8 cellular contexts compared by ENCODE assay signal in the genomic region with DNA sequence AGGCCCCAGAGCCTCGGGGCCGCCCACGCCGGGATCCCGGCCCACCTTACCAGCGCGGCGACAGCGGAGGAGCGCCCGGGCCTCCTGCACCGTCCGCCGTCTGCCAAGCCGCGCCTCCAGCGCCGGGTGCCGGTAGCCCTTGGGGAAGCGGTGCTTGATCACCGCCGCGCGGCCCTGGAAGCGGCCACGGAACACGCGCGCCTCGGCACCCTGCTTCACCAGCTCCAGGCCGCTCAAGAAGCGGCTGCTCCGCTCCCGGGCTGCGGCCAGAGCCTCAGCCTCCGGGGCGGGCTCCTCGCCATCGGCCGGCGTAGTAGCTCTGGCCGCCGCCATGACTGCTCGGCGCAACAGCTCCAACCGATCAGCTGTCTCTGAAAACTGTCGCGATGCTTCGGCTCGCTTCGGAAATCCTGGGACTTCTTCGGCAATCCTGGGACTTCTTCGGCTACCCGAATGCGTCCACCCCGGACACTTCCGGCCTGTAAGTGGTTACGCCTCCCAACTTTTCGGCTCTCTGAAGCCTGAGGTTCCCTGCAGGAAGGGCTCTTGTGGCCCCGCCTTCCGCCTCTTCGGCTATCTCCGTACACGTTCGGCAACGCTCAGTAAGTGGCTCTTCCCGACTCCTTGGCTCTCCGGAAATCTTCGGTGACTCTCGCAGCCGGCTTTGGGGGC. TPM values are rescaled to one million over a fixed set of nuclear protein-coding genes. Genes with fewer than 3 reads are reported as not detected.
DNase-seq lines count a peak whose midpoint lies in the region; ATAC-seq, FAIRE-seq and TF ChIP-seq lines count a peak whose summit lies in the region.

Gene TP53RK (minus strand): TSS at position 363 of the 672 bp plus-strand sequence. CDS start 30 bp downstream, at position 333.

- H3K27ac ChIP-seq in AG04450 (ENCODE audit: low read depth, low read length) (peak within 1 kb of the TSS; percentile 84), WERI-Rb-1 (peak within 1 kb of the TSS; percentile 97), smooth muscle cell (ENCODE audit: low read depth) (peak within 1 kb of the TSS; percentile 94)

- peak within 1 kb of the TSS; percentile 54 for H2AFZ ChIP-seq in smooth muscle cell (ENCODE audit: low read depth)

- peaks cover 19% of the 10 kb centered on the region for H3K4me1 ChIP-seq in smooth muscle cell (ENCODE audit: low read depth)

- WGBS in smooth muscle cell (ENCODE audit: low lambda C conversion rate) = under 1% methylated on average over 54 of the region's 71 CpGs

- H4K20me1 ChIP-seq in smooth muscle cell (ENCODE audit: low read depth) = peaks cover 17% of the 10 kb centered on the region

- peaks cover 16% of the 10 kb centered on the region for H3F3A ChIP-seq in smooth muscle cell (ENCODE audit: low read depth)

- H3K36me3 ChIP-seq in WERI-Rb-1 = peaks cover 28% of the 10 kb centered on the region
- peaks cover 3% of the 10 kb centered on the region for H3K36me3 ChIP-seq in bronchial epithelial cell (ENCODE audit: control insufficient read depth, insufficient read depth, low read length)
- no peaks in the 10 kb centered on the region for H3K36me3 ChIP-seq in smooth muscle cell (ENCODE audit: low read depth)

- H3K4me3 ChIP-seq in AG04450 (ENCODE audit: low read depth, low read length) (peak within 1 kb of the TSS; percentile 82), WERI-Rb-1 (ENCODE audit: low read depth, low read length) (peak within 1 kb of the TSS; percentile 97), bronchial epithelial cell (ENCODE audit: low read depth, low read length) (peak within 1 kb of the TSS; percentile 78), smooth muscle cell (peak within 1 kb of the TSS; percentile 76)

- CTCF ChIA-PET in AG04450 (lab: Charles Lee) = interaction anchor here (0.6 to 1.5 kb wide), 4 partner anchors 10 to 813 kb away, joined by 3 to 5 read pairs (median 4); no protein-coding TSS in a partner anchor

- peak; percentile 25; the same call in 1 of the 2 replicates for TF ChIP-seq CTCF in AG04450 (IDR thresholded peaks at IDR 0.05; ENCODE audit: low read depth, low read length)
- 0 out of 2 replicates have a peak, but pooled peaks have one; percentile 4 for TF ChIP-seq CTCF in WERI-Rb-1 (IDR thresholded peaks at IDR 0.05; ENCODE audit: low read depth, low read length)
- TF ChIP-seq CTCF in bronchial epithelial cell (IDR thresholded peaks at IDR 0.05; ENCODE audit: insufficient read depth, low read length, severe bottlenecking) = peak; percentile 29
- no peak for TF ChIP-seq CTCF in smooth muscle cell (IDR thresholded peaks at IDR 0.05; ENCODE audit: borderline replicate concordance, insufficient read depth, poor library complexity, severe bottlenecking)

- ATAC-seq in GM18873 (IDR thresholded peaks at IDR 0.05; ENCODE audit: low FRiP score, unreplicated experiment) (peak; percentile 93), HG03139 (IDR thresholded peaks at IDR 0.05; ENCODE audit: unreplicated experiment) (peak; percentile 90)

- FAIRE-seq in bronchial epithelial cell (lab: Jason Lieb, UNC) = peak; percentile 94

- H3K27me3 ChIP-seq in AG04450 (ENCODE audit: control insufficient read depth, insufficient read depth, low read length) (no peaks in the 10 kb centered on the region), WERI-Rb-1 (ENCODE audit: insufficient read depth, low read depth, severe bottlenecking) (no peaks in the 10 kb centered on the region), bronchial epithelial cell (ENCODE audit: control insufficient read depth, insufficient read depth, low read length) (no peaks in the 10 kb centered on the region), smooth muscle cell (ENCODE audit: low read depth) (no peaks in the 10 kb centered on the region)

- H3K9me3 ChIP-seq in AG04450 (ENCODE audit: control insufficient read depth, insufficient read depth, low read length) (no peaks in the 10 kb centered on the region), WERI-Rb-1 (ENCODE audit: severe bottlenecking) (no peaks in the 10 kb centered on the region), smooth muscle cell (replicated peaks; ENCODE audit: low read depth) (no peaks in the 10 kb centered on the region)

- peak within 1 kb of the TSS; percentile 95 for H3K9ac ChIP-seq in smooth muscle cell (ENCODE audit: low read depth)

- H3K79me2 ChIP-seq in smooth muscle cell (ENCODE audit: low read depth) = peaks cover 42% of the 10 kb centered on the region

- H3K4me2 ChIP-seq in smooth muscle cell = peak within 1 kb of the TSS; percentile 93

- POLR2A ChIA-PET in AG04450 (lab: Yijun Ruan, JAX) = interaction anchor here (0.7 to 1.5 kb wide), 3 partner anchors 9 to 19 kb away, joined by 3 to 4 read pairs (median 4); no protein-coding TSS in a partner anchor

- DNase-seq in AG04450 (ENCODE audit: low read depth, low spot score) (peak; percentile 100), NCI-H2227 (lab: John Stamatoyannopoulos, UW; ENCODE audit: unreplicated experiment) (peak; percentile 100), WERI-Rb-1 (peak; percentile 99), bronchial epithelial cell (ENCODE audit: low read depth) (peak; percentile 100), iPS-NIHi11 (ENCODE audit: low spot score) (peak; percentile 99), smooth muscle cell (lab: John Stamatoyannopoulos, UW; ENCODE audit: unreplicated experiment) (peak; percentile 79)

RNA-seq across cellular contexts. Expression of gene TP53RK, which starts in this region (rescaled TPM):
- polyA plus RNA-seq in AG04450 (2011; rRNA removed) (13.3 and 14.3 TPM in 2 replicates), smooth muscle cell (28.2 and 30.9 TPM in 2 replicates)
- 9.0 and 10.2 TPM in 2 replicates for polyA minus RNA-seq in AG04450 (2011; rRNA and poly(A)+ RNA removed)
- total RNA-seq in bronchial epithelial cell (18.4 and 19.0 TPM in 2 replicates), smooth muscle cell (26.5 and 30.9 TPM in 2 replicates)

Comparison
In these comparisons a context has a peak if more than half of its experiments do, and no peak if none do; other contexts are left out.
1. Peak in every context shown above with its lines: DNase-seq, ATAC-seq, H3K4me3 ChIP-seq and H3K27ac ChIP-seq.